Comparison of ENCODE assay signal across 21 cellular contexts in the genomic region with DNA sequence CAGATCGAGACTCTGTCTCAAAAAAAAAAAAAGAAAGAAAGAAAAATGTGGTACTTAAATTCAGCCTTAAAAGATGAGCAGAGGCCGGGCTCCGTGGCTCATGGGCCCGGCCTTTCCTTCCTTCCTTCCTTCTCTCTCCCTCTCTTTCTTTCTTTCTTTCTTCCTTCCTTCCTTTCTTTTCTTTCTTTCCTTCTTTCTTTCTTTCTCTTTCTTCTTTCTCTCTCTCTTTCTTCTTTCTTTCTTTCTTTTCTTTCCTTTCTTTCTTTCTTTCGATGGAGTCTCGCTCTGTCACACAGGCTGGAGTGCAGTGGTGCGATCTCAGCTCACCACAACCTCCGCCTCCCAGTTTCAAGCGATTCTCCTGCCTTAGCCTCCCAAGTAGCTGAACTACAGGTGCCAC. TPM values are rescaled to one million over a fixed set of nuclear protein-coding genes. Genes with fewer than 3 reads are reported as not detected.
"Had no signal": no experiment of that assay in that cellular context is flagged by ENCODE, and none has a peak within 500 bp of the region (broad histone marks: within the 10 kb centered on the region; RNA-seq: fewer than 3 reads in every experiment).

No MANE protein-coding gene starts in this region.

RNA-seq across cellular contexts. Expression of gene NANOG, which starts 5.8 kb away (rescaled TPM):
- total RNA-seq: activated naive CD4-positive, alpha-beta T cell treated with anti-CD3 and anti-CD28 coated beads for 36 hours; activated naive CD4-positive, alpha-beta T cell treated with anti-CD3 and anti-CD28 coated beads, Interleukin-2, amount 50 U/mL, for 72 hours; activated naive CD8-positive, alpha-beta T cell treated with anti-CD3 and anti-CD28 coated beads for 36 hours; activated naive CD8-positive, alpha-beta T cell treated with anti-CD3 and anti-CD28 coated beads, Interleukin-2, amount 10 ng/mL, durations not matched to agents 7 days and 5 days; activated T-cell treated with anti-CD3 and anti-CD28 coated beads, Interleukin-2, amount 50 U/mL, for 72 hours; activated T-helper 1 cell treated with anti-CD3 and anti-CD28 coated beads, Interleukin-12 subunit alpha, Interleukin-12 subunit beta, Interleukin-2, Interleukin-4 antibody, amounts not matched to agents 30 ng/mL and 10 ng/mL and 1 ng/mL, durations not matched to agents 14 hours and 24 hours and 36 hours; activated T-helper 17 cell treated with anti-CD3 and anti-CD28 coated beads, Interleukin-2, amount 50 U/mL, for 72 hours; activated T-helper 2 cell treated with anti-CD3 and anti-CD28 coated beads, Interferon-gamma antibody, Interleukin-2, Interleukin-4, amounts not matched to agents 10 μg/mL and 5 μg/mL and 100 μg/mL, durations not matched to agents 14 hours and 24 hours and 36 hours; ascending aorta; bronchial epithelial cell; cardiac septum; chondrocyte had no signal
- polyA plus RNA-seq: adipose tissue, aorta, cardiac muscle cell had no signal

RNA-seq across cellular contexts. Expression of gene NANOGNB, which starts 18.4 kb away (rescaled TPM):
- total RNA-seq: activated naive CD4-positive, alpha-beta T cell treated with anti-CD3 and anti-CD28 coated beads for 36 hours; activated naive CD4-positive, alpha-beta T cell treated with anti-CD3 and anti-CD28 coated beads, Interleukin-2, amount 50 U/mL, for 72 hours; activated naive CD8-positive, alpha-beta T cell treated with anti-CD3 and anti-CD28 coated beads for 36 hours; activated naive CD8-positive, alpha-beta T cell treated with anti-CD3 and anti-CD28 coated beads, Interleukin-2, amount 10 ng/mL, durations not matched to agents 7 days and 5 days; activated T-cell treated with anti-CD3 and anti-CD28 coated beads, Interleukin-2, amount 50 U/mL, for 4 hours; activated T-cell treated with anti-CD3 and anti-CD28 coated beads, Interleukin-2, amount 50 U/mL, for 72 hours; activated T-helper 1 cell treated with anti-CD3 and anti-CD28 coated beads, Interleukin-12 subunit alpha, Interleukin-12 subunit beta, Interleukin-2, Interleukin-4 antibody, amounts not matched to agents 30 ng/mL and 10 ng/mL and 1 ng/mL, durations not matched to agents 14 hours and 24 hours and 36 hours; activated T-helper 17 cell treated with anti-CD3 and anti-CD28 coated beads, Interleukin-2, amount 50 U/mL, for 72 hours; activated T-helper 2 cell treated with anti-CD3 and anti-CD28 coated beads, Interferon-gamma antibody, Interleukin-2, Interleukin-4, amounts not matched to agents 10 μg/mL and 5 μg/mL and 100 μg/mL, durations not matched to agents 14 hours and 24 hours and 36 hours; adrenal gland; aorta; ascending aorta; astrocyte; body of pancreas; breast epithelium; bronchial epithelial cell; cardiac muscle cell; cardiac septum; cerebellum; chondrocyte had no signal
- polyA plus RNA-seq: adipose tissue, adrenal gland, aorta, cardiac muscle cell had no signal

RNA-seq across cellular contexts. Expression of gene CLEC4C, which starts 36.3 kb away (rescaled TPM):
- total RNA-seq: activated naive CD4-positive, alpha-beta T cell treated with anti-CD3 and anti-CD28 coated beads for 36 hours; activated naive CD4-positive, alpha-beta T cell treated with anti-CD3 and anti-CD28 coated beads, Interleukin-2, amount 50 U/mL, for 72 hours; activated naive CD8-positive, alpha-beta T cell treated with anti-CD3 and anti-CD28 coated beads for 36 hours; activated naive CD8-positive, alpha-beta T cell treated with anti-CD3 and anti-CD28 coated beads, Interleukin-2, amount 10 ng/mL, durations not matched to agents 7 days and 5 days; activated T-cell treated with anti-CD3 and anti-CD28 coated beads, Interleukin-2, amount 50 U/mL, for 4 hours; activated T-cell treated with anti-CD3 and anti-CD28 coated beads, Interleukin-2, amount 50 U/mL, for 72 hours; activated T-helper 1 cell treated with anti-CD3 and anti-CD28 coated beads, Interleukin-12 subunit alpha, Interleukin-12 subunit beta, Interleukin-2, Interleukin-4 antibody, amounts not matched to agents 30 ng/mL and 10 ng/mL and 1 ng/mL, durations not matched to agents 14 hours and 24 hours and 36 hours; activated T-helper 17 cell treated with anti-CD3 and anti-CD28 coated beads, Interleukin-2, amount 50 U/mL, for 72 hours; activated T-helper 2 cell treated with anti-CD3 and anti-CD28 coated beads, Interferon-gamma antibody, Interleukin-2, Interleukin-4, amounts not matched to agents 10 μg/mL and 5 μg/mL and 100 μg/mL, durations not matched to agents 14 hours and 24 hours and 36 hours; adrenal gland; aorta; ascending aorta; astrocyte; body of pancreas; breast epithelium; bronchial epithelial cell; cardiac muscle cell; cardiac septum; cerebellum; chondrocyte had no signal
- polyA plus RNA-seq: adipose tissue, adrenal gland, aorta, cardiac muscle cell had no signal
